10 cellular contexts compared by ENCODE assay signal in the genomic region with DNA sequence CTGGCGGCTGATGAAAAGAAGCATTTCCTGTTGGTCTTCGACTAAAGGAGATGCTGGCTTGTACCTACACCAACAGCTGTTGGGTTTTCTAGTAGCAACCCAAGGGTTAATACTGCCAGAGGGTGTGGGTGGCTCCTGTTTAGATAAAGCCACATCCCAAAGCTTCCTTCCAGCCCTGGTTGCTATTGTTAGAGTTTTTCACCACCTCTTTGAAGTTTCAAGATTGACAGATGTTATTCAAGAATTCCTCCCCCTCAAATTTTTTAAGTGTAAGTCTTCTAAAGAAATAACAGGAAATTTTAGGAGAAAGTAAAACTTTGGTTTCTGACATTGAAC.
A peak's percentile ranks its signal among the peaks of the same experiment; 100 is the strongest.
DNase-seq lines count a peak whose midpoint lies in the region; ATAC-seq, FAIRE-seq and TF ChIP-seq lines count a peak whose summit lies in the region.
"Had no signal": no experiment of that assay in that cellular context is flagged by ENCODE, and none has a peak within 500 bp of the region (broad histone marks: within the 10 kb centered on the region; RNA-seq: fewer than 3 reads in every experiment).

No MANE protein-coding gene starts in this region.

- H3K4me3 Mint-ChIP-seq in activated T-helper 2 cell treated with anti-CD3 and anti-CD28 coated beads, Interferon-gamma antibody, Interleukin-2, Interleukin-4, amounts not matched to agents 10 μg/mL and 5 μg/mL and 100 μg/mL, durations not matched to agents 14 hours and 24 hours and 36 hours (ENCODE audit: low read depth), result no peak overlapping the region
- H3K4me3 Mint-ChIP-seq in memory B cell, result no peak overlapping the region

- TF ChIP-seq POLR2A in GM18505 (IDR thresholded peaks at IDR 0.05; ENCODE audit: borderline replicate concordance, extremely low read depth, insufficient read depth, insufficient read length), result no peak

- H3K9me3 ChIP-seq in BLaER1 treated with 17β-estradiol and CSF1 and Interleukin-3, amounts not matched to agents 10 nM and 100 nM (replicated peaks in 1 of 11), result peaks cover 0 to 12% (median 0%) of the 10 kb centered on the region in 11 experiments; a peak in 4 of 22 replicates
- H3K9me3 ChIP-seq in HUES48 (ENCODE audit: control insufficient read depth, insufficient read depth, low read length), result no peaks in the 10 kb centered on the region

- H3K4me3 ChIP-seq in BLaER1 treated with 17β-estradiol and CSF1 and Interleukin-3, amounts not matched to agents 10 nM and 100 nM, result no peak overlapping the region
- H3K4me3 ChIP-seq in HUES48 (ENCODE audit: low read depth, low read length), result no peak overlapping the region
- no peak overlapping the region for H3K4me3 ChIP-seq in foreskin fibroblast (ENCODE audit: low read depth in 1 of 2, low read length in 2 of 2)

- H3K27me3 ChIP-seq in BLaER1 treated with 17β-estradiol and CSF1 and Interleukin-3, amounts not matched to agents 10 nM and 100 nM, result no peaks in the 10 kb centered on the region
- no peaks in the 10 kb centered on the region for H3K27me3 ChIP-seq in HUES48 (ENCODE audit: control insufficient read depth, insufficient read depth, low read length)

- peaks cover 83% of the 10 kb centered on the region for H3K4me1 Mint-ChIP-seq in activated T-helper 2 cell treated with anti-CD3 and anti-CD28 coated beads, Interferon-gamma antibody, Interleukin-2, Interleukin-4, amounts not matched to agents 10 μg/mL and 5 μg/mL and 100 μg/mL, durations not matched to agents 14 hours and 24 hours and 36 hours (ENCODE audit: low read depth)
- peaks cover 35% of the 10 kb centered on the region for H3K4me1 Mint-ChIP-seq in memory B cell

- H4K20me1 ChIP-seq in BLaER1 treated with 17β-estradiol and CSF1 and Interleukin-3, amounts not matched to agents 10 nM and 100 nM, result peaks cover 0 to 78% (median 0%) of the 10 kb centered on the region in 11 experiments; a peak in 8 of 22 replicates

- peaks cover 61 to 74% (median 66%) of the 10 kb centered on the region in 10 experiments for H3K4me1 ChIP-seq in BLaER1 treated with 17β-estradiol and CSF1 and Interleukin-3, amounts not matched to agents 10 nM and 100 nM
- peaks cover 47% of the 10 kb centered on the region for H3K4me1 ChIP-seq in HUES48 (ENCODE audit: control insufficient read depth, insufficient read depth, low read length)

- no peak for FAIRE-seq in GM19239 (lab: Jason Lieb, UNC)

- H3K9ac ChIP-seq in BLaER1 treated with 17β-estradiol and CSF1 and Interleukin-3, amounts not matched to agents 10 nM and 100 nM, result peak overlapping the region in 2 of 11 experiments; percentile 17 to 24; a peak in 1 of 22 replicates
- H3K9ac ChIP-seq in HUES48 (ENCODE audit: low read depth, low read length), result no peak overlapping the region

- ATAC-seq in memory B cell (ENCODE audit: low read depth), result peak; percentile 19
- no peak for ATAC-seq in GM18505 (IDR thresholded peaks at IDR 0.05; ENCODE audit: unreplicated experiment)

- no peak for TF ChIP-seq CTCF in foreskin fibroblast (IDR thresholded peaks at IDR 0.05; ENCODE audit: low read depth, low read length)

- intact Hi-C loops in activated T-helper 2 cell treated with anti-CD3 and anti-CD28 coated beads, Interferon-gamma antibody, Interleukin-2, Interleukin-4, amounts not matched to agents 10 μg/mL and 5 μg/mL and 100 μg/mL, durations not matched to agents 14 hours and 24 hours and 36 hours (cut with micrococcal nuclease), result loop anchor here (1.0 kb wide), 1 partner anchor 9 kb away; no protein-coding TSS in a partner anchor

- H3K9me3 Mint-ChIP-seq in activated T-helper 2 cell treated with anti-CD3 and anti-CD28 coated beads, Interferon-gamma antibody, Interleukin-2, Interleukin-4, amounts not matched to agents 10 μg/mL and 5 μg/mL and 100 μg/mL, durations not matched to agents 14 hours and 24 hours and 36 hours, result no peaks in the 10 kb centered on the region
- peaks cover 4% of the 10 kb centered on the region for H3K9me3 Mint-ChIP-seq in memory B cell

- peak overlapping the region; percentile 43 to 75 (median 69) for H3K4me2 ChIP-seq in BLaER1 treated with 17β-estradiol and CSF1 and Interleukin-3, amounts not matched to agents 10 nM and 100 nM

- peaks cover 67% of the 10 kb centered on the region for H3K36me3 Mint-ChIP-seq in activated T-helper 2 cell treated with anti-CD3 and anti-CD28 coated beads, Interferon-gamma antibody, Interleukin-2, Interleukin-4, amounts not matched to agents 10 μg/mL and 5 μg/mL and 100 μg/mL, durations not matched to agents 14 hours and 24 hours and 36 hours (ENCODE audit: low read depth)
- peaks cover 43% of the 10 kb centered on the region for H3K36me3 Mint-ChIP-seq in memory B cell

- no peak for DNase-seq in activated T-helper 2 cell treated with anti-CD3 and anti-CD28 coated beads, Interferon-gamma antibody, Interleukin-2, Interleukin-4, amounts not matched to agents 10 μg/mL and 5 μg/mL and 100 μg/mL, durations not matched to agents 14 hours and 24 hours and 36 hours (ENCODE audit: low spot score)
- DNase-seq in memory B cell (ENCODE audit: low spot score in 2 of 2) (no peak), foreskin fibroblast (no peak), GM19239 (ENCODE audit: insufficient read length, low spot score) (no peak), hypothalamus (lab: John Stamatoyannopoulos, UW) (no peak)
- DNase-seq: DMS79, NCI-H526 had no signal

- peak overlapping the region; percentile 77 for H3K27ac Mint-ChIP-seq in activated T-helper 2 cell treated with anti-CD3 and anti-CD28 coated beads, Interferon-gamma antibody, Interleukin-2, Interleukin-4, amounts not matched to agents 10 μg/mL and 5 μg/mL and 100 μg/mL, durations not matched to agents 14 hours and 24 hours and 36 hours
- peak overlapping the region; percentile 79 for H3K27ac Mint-ChIP-seq in memory B cell

- peaks cover 42 to 59% (median 52%) of the 10 kb centered on the region in 11 experiments for H3K36me3 ChIP-seq in BLaER1 treated with 17β-estradiol and CSF1 and Interleukin-3, amounts not matched to agents 10 nM and 100 nM
- peaks cover 15% of the 10 kb centered on the region for H3K36me3 ChIP-seq in HUES48 (ENCODE audit: control insufficient read depth, insufficient read depth, low read length)

- H3K27me3 Mint-ChIP-seq in activated T-helper 2 cell treated with anti-CD3 and anti-CD28 coated beads, Interferon-gamma antibody, Interleukin-2, Interleukin-4, amounts not matched to agents 10 μg/mL and 5 μg/mL and 100 μg/mL, durations not matched to agents 14 hours and 24 hours and 36 hours (ENCODE audit: low read depth), result no peaks in the 10 kb centered on the region
- H3K27me3 Mint-ChIP-seq in memory B cell, result no peaks in the 10 kb centered on the region

- H3K27ac ChIP-seq in BLaER1 treated with 17β-estradiol and CSF1 and Interleukin-3, amounts not matched to agents 10 nM and 100 nM, result peak overlapping the region in 9 of 11 experiments; percentile 2 to 66 (median 43); a peak in 16 of 22 replicates
- H3K27ac ChIP-seq in HUES48 (ENCODE audit: low read depth, low read length), result peak overlapping the region; percentile 65
